ENCODE assay signal across 8 cellular contexts in genomic region chr21:42513151-42513984, GRCh38. TPM values are rescaled to one million over a fixed set of nuclear protein-coding genes. Genes with fewer than 3 reads are reported as not detected.
A peak's percentile ranks its signal among the peaks of the same experiment; 100 is the strongest.
DNase-seq lines count a peak whose midpoint lies in the region; ATAC-seq and TF ChIP-seq lines count a peak whose summit lies in the region.

SLC37A1 (plus strand) TSS chr21:42513852; CDS start chr21:42518455, 4,603 bp downstream.

- H3K36me3 ChIP-seq in OCI-LY7 (ENCODE audit: insufficient read depth, low read length): peaks cover 16% of the 10 kb centered on the region; the same call in 1 of the 2 replicates
- H3K36me3 ChIP-seq in iPS-18a (ENCODE audit: control insufficient read depth, low read depth, low read length): peaks cover 3% of the 10 kb centered on the region

- H3K9me2 ChIP-seq in OCI-LY7 (ENCODE audit: insufficient read depth, low read length): no peaks in the 10 kb centered on the region

- intact Hi-C loops in OCI-LY7 (cut with micrococcal nuclease; ENCODE audit: unreplicated experiment): no loop called here

- peak within 1 kb of the TSS; percentile 32 for H3K27ac ChIP-seq in OCI-LY7 (ENCODE audit: low read depth, low read length, poor library complexity, severe bottlenecking)
- H3K27ac ChIP-seq in iPS-18a (ENCODE audit: low read length): peak within 1 kb of the TSS; percentile 41
- peak within 1 kb of the TSS in 18 of 21 experiments; percentile 14 to 92 (median 76) for H3K27ac ChIP-seq in skin epidermis

- peaks cover 12% of the 10 kb centered on the region for H3K27me3 ChIP-seq in iPS-18a (ENCODE audit: control insufficient read depth, insufficient read depth, low read length)

- H3K4me3 ChIP-seq in OCI-LY7 (ENCODE audit: low read depth, low read length, poor library complexity, severe bottlenecking): peak within 1 kb of the TSS; percentile 97
- H3K4me3 ChIP-seq in iPS-18a (ENCODE audit: low read length): peak within 1 kb of the TSS; percentile 67
- H3K4me3 ChIP-seq in skin epidermis: peak within 1 kb of the TSS; percentile 56 to 88 (median 67)

- H3K79me2 ChIP-seq in OCI-LY7 (ENCODE audit: insufficient read depth, low read depth, low read length): peaks cover 11% of the 10 kb centered on the region; the same call in 1 of the 2 replicates

- BruUV-seq in OCI-LY7 (replicated peaks; lab: Mats Ljungman, UMichigan): no TSS peak

- TF ChIP-seq CTCF in GM10266 (IDR thresholded peaks at IDR 0.05; ENCODE audit: control insufficient read depth, insufficient read depth, low read depth, missing control alignments) (peak; percentile 44), OCI-LY7 (conservative IDR thresholded peaks at IDR 0.05; ENCODE audit: low read length) (peak; percentile 26; the same call in 1 of the 2 replicates)

- POLR2A ChIA-PET in OCI-LY7 (lab: Charles Lee): interaction anchor here (1.1 to 2.8 kb wide), 3 partner anchors 21 to 45 kb away, joined by 5 to 11 read pairs (median 6); no protein-coding TSS in a partner anchor

- CTCF ChIA-PET in OCI-LY7 (lab: Charles Lee; ENCODE audit: unreplicated experiment): interaction anchor here (0.7 to 1.2 kb wide), 2 partner anchors 24 to 58 kb away, joined by 3 to 4 read pairs; no protein-coding TSS in a partner anchor

- H3K9me3 ChIP-seq in OCI-LY7 (ENCODE audit: low read length): no peaks in the 10 kb centered on the region
- H3K9me3 ChIP-seq in iPS-18a (ENCODE audit: control insufficient read depth, low read depth, low read length): no peaks in the 10 kb centered on the region

- H3K4me1 ChIP-seq in OCI-LY7 (ENCODE audit: insufficient read depth, low read length, poor library complexity, severe bottlenecking) (peaks cover 22% of the 10 kb centered on the region), iPS-18a (ENCODE audit: control insufficient read depth, low read depth, low read length) (peaks cover 27% of the 10 kb centered on the region)

- H3K9ac ChIP-seq in iPS-18a (ENCODE audit: low read length): peak within 1 kb of the TSS; percentile 53

- DNase-seq in GM10266 (ENCODE audit: extremely low spot score) (peak; percentile 76), OCI-LY7 (ENCODE audit: low spot score) (peak; percentile 61), astrocyte of the hippocampus (ENCODE audit: low read depth, low spot score) (peak; percentile 51), mesenteric fat pad (ENCODE audit: low spot score) (no peak)

- H2AFZ ChIP-seq in OCI-LY7 (ENCODE audit: low read length): peak within 1 kb of the TSS; percentile 92

- ATAC-seq in GM21825 (IDR thresholded peaks at IDR 0.05; ENCODE audit: unreplicated experiment) (peak; percentile 50), HG02938 (IDR thresholded peaks at IDR 0.05; ENCODE audit: unreplicated experiment) (no peak)

- H4K20me1 ChIP-seq in OCI-LY7 (ENCODE audit: insufficient read depth, low read length): no peaks in the 10 kb centered on the region

- peak within 1 kb of the TSS; percentile 86 for H3K4me2 ChIP-seq in OCI-LY7 (ENCODE audit: low read length)

RNA-seq across cellular contexts. Expression of gene SLC37A1, which starts in this region (rescaled TPM):
- total RNA-seq in OCI-LY7 (2014; rRNA removed; shearing (Covaris generic)): 20.5 and 27.6 TPM in 2 replicates
- total RNA-seq in OCI-LY7 (2022) (22.5 and 29.4 TPM in 2 replicates), mesenteric fat pad (7.0 TPM)
